ENCODE assay signal across 1 cellular context in genomic region chr2:97858442-97858841, GRCh38.
TF ChIP-seq lines count a peak whose summit lies in the region.

No MANE protein-coding gene starts in this region.

TF ChIP-seq in H1, 55 proteins besides CTCF, POLR2A, EP300 and RAD21:
- no peak for TF ChIP-seq KDM1A (IDR thresholded peaks at IDR 0.05; ENCODE audit: borderline replicate concordance, low read length)
- no peak for TF ChIP-seq FOSL1 (IDR thresholded peaks at IDR 0.05; ENCODE audit: insufficient read depth, low read depth, low read length)
- no peak for TF ChIP-seq RXRA (IDR thresholded peaks at IDR 0.05; ENCODE audit: insufficient read depth, low read depth, low read length)
- no peak for TF ChIP-seq SAP30 (IDR thresholded peaks at IDR 0.05; ENCODE audit: insufficient read depth, insufficient replicate concordance, low read length)
- no peak for TF ChIP-seq GTF2F1 (IDR thresholded peaks at IDR 0.05; ENCODE audit: borderline replicate concordance, low read depth, low read length)
- no peak for TF ChIP-seq USF2 (IDR thresholded peaks at IDR 0.05; ENCODE audit: low read length)
- TF ChIP-seq MAX (IDR thresholded peaks at IDR 0.05): no peak
- no peak for TF ChIP-seq CHD1 (IDR thresholded peaks at IDR 0.05; ENCODE audit: low read depth, low read length)
- TF ChIP-seq CBX8 (IDR thresholded peaks at IDR 0.05; ENCODE audit: borderline replicate concordance, low read depth, low read length): no peak
- no peak for TF ChIP-seq RFX5 (IDR thresholded peaks at IDR 0.05; ENCODE audit: borderline replicate concordance, low read depth, low read length)
- no peak for TF ChIP-seq MAFK (IDR thresholded peaks at IDR 0.05; ENCODE audit: low read depth, low read length)
- TF ChIP-seq NRF1 (IDR thresholded peaks at IDR 0.05; ENCODE audit: low read depth, low read length): no peak
- no peak for TF ChIP-seq ATF3 (IDR thresholded peaks at IDR 0.05; ENCODE audit: insufficient read depth, low read depth, low read length)
